In the genomic region with DNA sequence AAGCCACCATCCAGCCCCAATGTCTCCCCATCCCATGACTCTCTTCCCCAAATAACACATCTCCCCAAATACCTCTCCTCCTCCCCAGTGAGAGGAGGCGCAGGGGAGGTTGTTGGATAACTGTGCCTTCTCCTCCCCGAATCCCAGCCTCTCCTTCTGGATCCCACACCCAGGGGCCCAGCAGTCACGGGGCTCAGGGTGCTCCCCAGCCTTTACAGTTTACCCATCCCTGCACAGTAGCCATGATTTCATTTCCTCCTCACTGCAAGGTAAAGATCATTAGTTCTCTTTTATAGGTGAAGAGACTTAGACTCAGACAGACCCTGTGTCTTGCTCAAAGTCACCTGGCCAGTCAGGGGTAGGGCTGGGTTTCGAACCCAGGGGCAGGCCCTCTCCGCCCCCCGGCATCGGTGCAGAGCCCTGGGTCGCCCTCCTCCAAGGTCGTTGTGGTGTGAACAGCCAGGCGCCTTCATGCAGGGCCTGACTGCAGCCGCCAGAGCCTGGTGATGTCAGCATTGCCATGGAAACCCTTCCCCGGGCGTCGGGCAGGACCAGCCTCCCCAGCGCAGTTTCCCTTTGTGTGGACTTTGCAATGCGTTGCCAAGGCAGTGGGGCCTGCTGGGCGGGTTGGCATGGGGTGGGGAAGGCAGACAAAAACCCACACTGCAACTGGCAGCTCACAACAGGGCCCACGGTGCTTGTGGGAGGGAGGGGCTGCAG, we compare ENCODE assay signal across 8 cellular contexts. TPM values are rescaled to one million over a fixed set of nuclear protein-coding genes. Genes with fewer than 3 reads are reported as not detected.
DNase-seq lines count a peak whose midpoint lies in the region; ATAC-seq and TF ChIP-seq lines count a peak whose summit lies in the region.

No MANE protein-coding gene starts in this region.

- H3K27ac ChIP-seq in C4-2B: peak overlapping the region; percentile 79
- peak overlapping the region in 1 of 2 donors; percentile 51 for H3K27ac ChIP-seq in left lung

- ATAC-seq in HG02588 (IDR thresholded peaks at IDR 0.05; ENCODE audit: unreplicated experiment) (peak; percentile 74), left lung (peak; percentile 93), HG03095 (IDR thresholded peaks at IDR 0.05; ENCODE audit: unreplicated experiment) (no peak)

- H3K9me3 ChIP-seq in left lung: no peaks in the 10 kb centered on the region

- peak; percentile 96 for DNase-seq in NCI-H510A treated with DMSO at 0.1 percent for 48 hours (lab: John Stamatoyannopoulos, UW)
- peak; percentile 84 for DNase-seq in activated CD8-positive, alpha-beta memory T cell treated with anti-CD3 and anti-CD28 coated beads for 24 hours
- peak; percentile 84 to 89 for DNase-seq in dermis microvascular lymphatic vessel endothelial cell (ENCODE audit: low read depth in 2 of 2)
- DNase-seq in left lung: peak; percentile 92 to 93
- DNase-seq in stimulated activated CD4-positive, alpha-beta T cell treated with anti-CD3 and anti-CD28 coated beads, Interleukin-2, amount 100 ng/mL, for 24 hours: peak; percentile 77 to 78

- peaks cover 0 to 36% of the 10 kb centered on the region in 2 donors for H3K4me1 ChIP-seq in left lung

- H3K36me3 ChIP-seq in left lung: no peaks in the 10 kb centered on the region

- H3K4me3 ChIP-seq in left lung: no peak overlapping the region

- H3K27me3 ChIP-seq in left lung: no peaks in the 10 kb centered on the region

- no peak for TF ChIP-seq CTCF in C4-2B (conservative IDR thresholded peaks at IDR 0.05)
- TF ChIP-seq CTCF in left lung (IDR thresholded peaks at IDR 0.05): peak in 1 of 2 donors; percentile 22

- intact Hi-C loops in left lung (cut with DNase I): no loop called here

RNA-seq across cellular contexts. Expression of a gene that starts 53.3 kb away (rescaled TPM):
- total RNA-seq in dermis microvascular lymphatic vessel endothelial cell (2.8 and 3.0 TPM in 2 replicates), left lung (10 to 100 TPM; 53.4 to 81.1 TPM)

Comparison
In these comparisons a context has a peak if more than half of its experiments do, and no peak if none do; other contexts are left out.
1. RNA of a gene that starts 53.3 kb away (total RNA-seq): 53.4 to 81.1 TPM in left lung; 2.8 to 3.0 TPM in dermis microvascular lymphatic vessel endothelial cell; every median in the first group is over 10 times any median in the second.
2. Peak in every context shown above with its lines, with median percentiles within 50 percentile points of each other: DNase-seq.